ENCODE assay signal across 8 cellular contexts in the genomic region with DNA sequence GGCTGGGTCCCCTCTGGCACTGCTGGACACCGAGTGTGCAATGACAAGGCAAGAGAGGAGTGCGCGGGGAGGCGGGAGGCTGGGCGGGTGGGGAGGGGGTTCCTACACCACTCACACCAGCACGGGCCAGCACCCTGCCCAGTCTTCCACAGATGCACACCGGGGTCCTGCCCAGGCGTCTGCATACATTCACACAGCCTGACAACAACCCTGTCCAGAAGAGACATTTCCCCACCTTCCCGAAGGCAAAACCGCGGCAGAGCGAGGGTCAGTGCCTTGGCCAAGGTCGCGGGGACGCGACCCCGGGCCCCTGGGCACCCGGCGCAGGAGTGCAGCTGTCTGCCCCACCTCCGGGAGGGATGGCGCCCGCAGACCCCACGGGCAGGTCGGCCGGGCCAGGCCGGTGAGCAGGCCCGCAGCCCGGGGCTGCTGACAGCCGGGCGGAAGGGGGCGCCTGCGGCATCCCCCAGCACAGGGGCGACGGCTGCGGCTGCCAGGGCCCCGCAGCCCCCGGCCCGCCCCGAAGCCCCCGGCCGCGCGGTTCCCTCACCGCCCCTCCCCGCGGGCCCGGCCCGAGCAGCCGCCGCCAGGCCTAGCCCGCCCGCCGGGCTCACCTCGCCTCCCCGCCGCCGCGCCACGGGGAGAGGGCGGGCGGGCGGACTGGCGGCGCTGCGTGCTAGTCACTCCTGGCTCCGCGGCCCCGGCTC. TPM values are rescaled to one million over a fixed set of nuclear protein-coding genes. Genes with fewer than 3 reads are reported as not detected.
DNase-seq lines count a peak whose midpoint lies in the region; ATAC-seq and TF ChIP-seq lines count a peak whose summit lies in the region.

No MANE protein-coding gene starts in this region.

- H3K9me3 Mint-ChIP-seq in stimulated activated effector memory CD8-positive, alpha-beta T cell treated with anti-CD3 and anti-CD28 coated beads, Interleukin-12 subunit alpha, Interleukin-12 subunit beta, amount 100 ng/mL, for 72 hours = no peaks in the 10 kb centered on the region

- H3K9me3 ChIP-seq in KOPT-K1 (ENCODE audit: insufficient read depth, low read length, poor library complexity, severe bottlenecking) (no peaks in the 10 kb centered on the region), ascending aorta (no peaks in the 10 kb centered on the region)

- ATAC-seq in stimulated activated effector memory CD8-positive, alpha-beta T cell treated with anti-CD3 and anti-CD28 coated beads, Interleukin-12 subunit alpha, Interleukin-12 subunit beta, amount 100 ng/mL, for 72 hours = peak; percentile 43

- intact Hi-C loops in ascending aorta (cut with DNase I) = loop anchor here (5.0 to 10.0 kb wide), 3 partner anchors 219 to 513 kb away; partner anchors contain the start of genes MGAT1, MRNIP and RNF130

- peaks cover 43% of the 10 kb centered on the region for H3K4me1 Mint-ChIP-seq in stimulated activated effector memory CD8-positive, alpha-beta T cell treated with anti-CD3 and anti-CD28 coated beads, Interleukin-12 subunit alpha, Interleukin-12 subunit beta, amount 100 ng/mL, for 72 hours

- H3K4me3 ChIP-seq in H7 (ENCODE audit: insufficient read depth, low read depth, low read length) (peak overlapping the region; percentile 88), ascending aorta (peak overlapping the region; percentile 84 to 88)

- H3K27ac ChIP-seq in KOPT-K1 (ENCODE audit: low read depth, low read length, poor library complexity, severe bottlenecking) (peak overlapping the region; percentile 58), ascending aorta (no peak overlapping the region)

- H3K36me3 ChIP-seq in H7 (replicated peaks; ENCODE audit: control insufficient read depth, insufficient read depth, low read length) (peaks cover 1% of the 10 kb centered on the region), KOPT-K1 (ENCODE audit: insufficient read depth, low read length) (peaks cover 28% of the 10 kb centered on the region), ascending aorta (peaks cover 4 to 5% of the 10 kb centered on the region in 2 donors)

- H3K4me3 Mint-ChIP-seq in stimulated activated effector memory CD8-positive, alpha-beta T cell treated with anti-CD3 and anti-CD28 coated beads, Interleukin-12 subunit alpha, Interleukin-12 subunit beta, amount 100 ng/mL, for 72 hours = peak overlapping the region; percentile 85

- peak; percentile 9 for DNase-seq in activated T-cell treated with anti-CD3 and anti-CD28 coated beads for 1 hour (ENCODE audit: low read depth)
- no peak for DNase-seq in activated T-cell treated with anti-CD3 and anti-CD28 coated beads for 4 hours
- DNase-seq in H7 = peak; percentile 87
- DNase-seq in ascending aorta (ENCODE audit: low spot score in 2 of 2) = no peak
- DNase-seq in iPS-NIHi7 (ENCODE audit: extremely low spot score) = peak; percentile 63
- peak; percentile 32 to 68 for DNase-seq in stimulated activated effector memory CD8-positive, alpha-beta T cell treated with anti-CD3 and anti-CD28 coated beads, Interleukin-12 subunit alpha, Interleukin-12 subunit beta, amount 100 ng/mL, for 72 hours (ENCODE audit: low spot score in 2 of 2)
- no peak for DNase-seq in T-helper 9 cell

- H3K27me3 ChIP-seq in H7 (ENCODE audit: control insufficient read depth, insufficient read depth, low read length) = no peaks in the 10 kb centered on the region
- no peaks in the 10 kb centered on the region for H3K27me3 ChIP-seq in ascending aorta

- TF ChIP-seq CTCF in ascending aorta (IDR thresholded peaks at IDR 0.05) = no peak

- peak overlapping the region; percentile 93 for H3K27ac Mint-ChIP-seq in stimulated activated effector memory CD8-positive, alpha-beta T cell treated with anti-CD3 and anti-CD28 coated beads, Interleukin-12 subunit alpha, Interleukin-12 subunit beta, amount 100 ng/mL, for 72 hours

- H3K4me1 ChIP-seq in ascending aorta = peaks cover 3 to 13% of the 10 kb centered on the region in 2 donors

- peaks cover 19% of the 10 kb centered on the region for H3K36me3 Mint-ChIP-seq in stimulated activated effector memory CD8-positive, alpha-beta T cell treated with anti-CD3 and anti-CD28 coated beads, Interleukin-12 subunit alpha, Interleukin-12 subunit beta, amount 100 ng/mL, for 72 hours

RNA-seq across cellular contexts. Expression of gene MAPK9, which starts 0.5 kb away (rescaled TPM):
- total RNA-seq in H7 (2014; rRNA removed; shearing (Covaris generic)) = 28.5 and 43.8 TPM in 2 replicates
- total RNA-seq in ascending aorta = 12.9 TPM

Comparison
In these comparisons a context has a peak if more than half of its experiments do, and no peak if none do; other contexts are left out.
1. DNase-seq: peak in activated T-cell treated with anti-CD3 and anti-CD28 coated beads for 1 hour (single experiment), H7 (single experiment), iPS-NIHi7 (single experiment) and stimulated activated effector memory CD8-positive, alpha-beta T cell treated with anti-CD3 and anti-CD28 coated beads, Interleukin-12 subunit alpha, Interleukin-12 subunit beta, amount 100 ng/mL, for 72 hours (2 of 2); none in activated T-cell treated with anti-CD3 and anti-CD28 coated beads for 4 hours (single experiment), ascending aorta (0 of 2) and T-helper 9 cell (single experiment).